In the genomic region with DNA sequence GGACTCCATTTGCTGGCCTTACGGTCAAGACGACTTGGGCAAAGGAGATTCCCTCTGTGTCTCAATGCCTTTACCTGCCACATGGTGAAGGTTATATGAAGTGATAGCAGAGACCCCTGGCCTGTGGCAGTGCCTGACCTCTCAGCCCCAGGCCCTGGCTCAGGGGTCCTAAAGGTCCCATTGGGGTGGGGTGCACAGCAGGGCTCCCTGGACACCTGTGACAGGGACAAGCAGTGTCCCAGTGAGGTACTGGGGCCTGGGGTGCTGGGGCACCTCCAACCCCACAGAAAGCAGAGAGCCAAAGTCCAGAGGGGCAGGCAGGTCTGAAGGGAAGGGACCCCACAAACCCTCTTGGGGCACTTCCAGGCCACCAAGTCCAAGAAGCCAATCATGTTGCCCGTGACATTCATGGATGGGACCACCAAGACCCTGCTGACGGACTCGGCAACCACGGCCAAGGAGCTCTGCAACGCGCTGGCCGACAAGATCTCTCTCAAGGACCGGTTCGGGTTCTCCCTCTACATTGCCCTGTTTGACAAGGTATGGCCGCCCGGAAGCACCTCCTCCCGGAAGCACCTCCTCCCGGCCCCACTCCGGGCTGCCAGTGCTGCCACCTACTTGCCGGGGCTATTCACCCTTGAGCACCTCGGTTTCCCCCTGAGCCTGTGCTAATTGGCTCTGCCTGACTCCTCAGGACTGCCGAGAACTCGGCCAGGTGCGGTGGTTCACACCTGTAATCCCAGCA, we compare ENCODE assay signal across 20 cellular contexts.
"Had no signal": no experiment of that assay in that cellular context is flagged by ENCODE, and none has a peak within 500 bp of the region (broad histone marks: within the 10 kb centered on the region; RNA-seq: fewer than 3 reads in every experiment).

No MANE protein-coding gene starts in this region.

- H3K4me3 ChIP-seq: SJSA1 had no signal

- H3K27me3 ChIP-seq: SJSA1 had no signal

- H3K9ac ChIP-seq: SK-N-SH had no signal

- H3K9me3 ChIP-seq: SJSA1, SK-N-SH had no signal

- DNase-seq: KBM-7, MV-4-11, NCI-H1048, NCI-H1105, NCI-H1417 treated with DMSO at 0.1 percent for 48 hours, NCI-H146, NCI-H187, NCI-H2081 treated with DMSO at 0.1 percent for 48 hours, NCI-H2171, NCI-H226, NCI-H446, NCI-H510A, NCI-H524 treated with DMSO at 0.1 percent for 48 hours, NCI-H774, SIG-M5, SK-N-SH, T-helper 1 cell had no signal

- H3K4me1 ChIP-seq: SJSA1 had no signal

- H3K36me3 ChIP-seq: SJSA1 had no signal

- H3K27ac ChIP-seq: HL-60, RWPE1, SJSA1 had no signal
